In genomic region chr10:11402392-11402791, GRCh38 we compare ENCODE assay signal across 18 cellular contexts.
DNase-seq lines count a peak whose midpoint lies in the region; ATAC-seq and TF ChIP-seq lines count a peak whose summit lies in the region.
"Had no signal": no experiment of that assay in that cellular context is flagged by ENCODE, and none has a peak within 500 bp of the region (broad histone marks: within the 10 kb centered on the region; RNA-seq: fewer than 3 reads in every experiment).

No MANE protein-coding gene starts in this region.

- H3K79me2 ChIP-seq in neural progenitor cell (ENCODE audit: low read depth) (no peaks in the 10 kb centered on the region), Karpas-422 (ENCODE audit: low read length) (no peaks in the 10 kb centered on the region)
- H3K79me2 ChIP-seq: parathyroid adenoma had no signal

- H3K9me3 ChIP-seq in neural progenitor cell (ENCODE audit: low read depth) (no peaks in the 10 kb centered on the region), Karpas-422 (ENCODE audit: low read length) (no peaks in the 10 kb centered on the region)

- H3K9me2 ChIP-seq in Karpas-422 (replicated peaks; ENCODE audit: insufficient read depth, low read length): no peaks in the 10 kb centered on the region

- H2AFZ ChIP-seq in neural progenitor cell (replicated peaks): no peak overlapping the region
- no peak overlapping the region for H2AFZ ChIP-seq in Karpas-422 (ENCODE audit: low read length)
- H2AFZ ChIP-seq: parathyroid adenoma had no signal

- H3K27ac ChIP-seq in neural progenitor cell (peak overlapping the region; percentile 63), Karpas-422 (ENCODE audit: low read length) (no peak overlapping the region)
- H3K27ac ChIP-seq: C4-2B, parathyroid adenoma had no signal

- POLR2A ChIA-PET in activated CD4-positive, alpha-beta T cell treated with anti-CD3 and anti-CD28 coated beads, Interleukin-2, amount 10 ng/mL, durations not matched to agents 7 days and 5 days (lab: Charles Lee): no interaction called here
- POLR2A ChIA-PET in activated naive CD8-positive, alpha-beta T cell treated with anti-CD3 and anti-CD28 coated beads, Interleukin-2, amount 10 ng/mL, durations not matched to agents 7 days and 5 days (lab: Charles Lee): no interaction called here

- H3K4me2 ChIP-seq in neural progenitor cell (no peak overlapping the region), Karpas-422 (ENCODE audit: low read depth, low read length, poor library complexity, severe bottlenecking) (no peak overlapping the region)

- H3K4me3 Mint-ChIP-seq in activated CD4-positive, alpha-beta T cell treated with anti-CD3 and anti-CD28 coated beads, Interleukin-2, amount 10 ng/mL, durations not matched to agents 7 days and 5 days: peak overlapping the region; percentile 14
- H3K4me3 Mint-ChIP-seq in IgD-negative memory B cell (peak overlapping the region in 1 of 4 donors; percentile 38), neural progenitor cell (peak overlapping the region; percentile 16)
- peak overlapping the region; percentile 68 for H3K4me3 Mint-ChIP-seq in activated naive CD8-positive, alpha-beta T cell treated with anti-CD3 and anti-CD28 coated beads, Interleukin-2, amount 10 ng/mL, durations not matched to agents 7 days and 5 days

- H4K20me1 ChIP-seq in neural progenitor cell (ENCODE audit: low read depth) (no peaks in the 10 kb centered on the region), Karpas-422 (ENCODE audit: insufficient read depth, low read depth, low read length) (no peaks in the 10 kb centered on the region)

- H3K27me3 ChIP-seq in neural progenitor cell (no peaks in the 10 kb centered on the region), Karpas-422 (ENCODE audit: low read length) (no peaks in the 10 kb centered on the region)

- H3K27ac Mint-ChIP-seq in activated CD4-positive, alpha-beta T cell treated with anti-CD3 and anti-CD28 coated beads, Interleukin-2, amount 10 ng/mL, durations not matched to agents 7 days and 5 days: peak overlapping the region; percentile 98
- H3K27ac Mint-ChIP-seq in IgD-negative memory B cell (peak overlapping the region in 2 of 3 donors; percentile 60 to 63), neural progenitor cell (no peak overlapping the region)
- peak overlapping the region; percentile 98 for H3K27ac Mint-ChIP-seq in activated naive CD8-positive, alpha-beta T cell treated with anti-CD3 and anti-CD28 coated beads, Interleukin-2, amount 10 ng/mL, durations not matched to agents 7 days and 5 days

- H3K4me1 Mint-ChIP-seq in activated CD4-positive, alpha-beta T cell treated with anti-CD3 and anti-CD28 coated beads, Interleukin-2, amount 10 ng/mL, durations not matched to agents 7 days and 5 days: peaks cover 69% of the 10 kb centered on the region
- peaks cover 16 to 46% (median 37%) of the 10 kb centered on the region in 3 donors for H3K4me1 Mint-ChIP-seq in IgD-negative memory B cell
- peaks cover 36% of the 10 kb centered on the region for H3K4me1 Mint-ChIP-seq in activated naive CD8-positive, alpha-beta T cell treated with anti-CD3 and anti-CD28 coated beads, Interleukin-2, amount 10 ng/mL, durations not matched to agents 7 days and 5 days
- H3K4me1 Mint-ChIP-seq in neural progenitor cell: peaks cover 12% of the 10 kb centered on the region

- peaks cover 13% of the 10 kb centered on the region for H3K4me1 ChIP-seq in neural progenitor cell
- H3K4me1 ChIP-seq in Karpas-422 (ENCODE audit: low read length): no peaks in the 10 kb centered on the region
- H3K4me1 ChIP-seq: parathyroid adenoma had no signal

- CTCF ChIA-PET in activated CD4-positive, alpha-beta T cell treated with anti-CD3 and anti-CD28 coated beads, Interleukin-2, amount 10 ng/mL, durations not matched to agents 7 days and 5 days (lab: Charles Lee): no interaction called here

- H3K9me3 Mint-ChIP-seq in activated CD4-positive, alpha-beta T cell treated with anti-CD3 and anti-CD28 coated beads, Interleukin-2, amount 10 ng/mL, durations not matched to agents 7 days and 5 days: peaks cover 18% of the 10 kb centered on the region
- H3K9me3 Mint-ChIP-seq in IgD-negative memory B cell (peaks cover 2 to 5% (median 2%) of the 10 kb centered on the region in 3 donors), neural progenitor cell (peaks cover 6% of the 10 kb centered on the region)
- H3K9me3 Mint-ChIP-seq in activated naive CD8-positive, alpha-beta T cell treated with anti-CD3 and anti-CD28 coated beads, Interleukin-2, amount 10 ng/mL, durations not matched to agents 7 days and 5 days: peaks cover 9% of the 10 kb centered on the region
- H3K9me3 Mint-ChIP-seq: memory B cell had no signal

- no peak for TF ChIP-seq CTCF in neural progenitor cell (IDR thresholded peaks at IDR 0.05)
- TF ChIP-seq CTCF in foreskin fibroblast (IDR thresholded peaks at IDR 0.05; ENCODE audit: low read depth, low read length): no peak
- no peak for TF ChIP-seq CTCF in GM20000 (IDR thresholded peaks at IDR 0.05; ENCODE audit: extremely low read depth, missing control alignments)

- DNase-seq in activated CD4-positive, alpha-beta T cell treated with anti-CD3 and anti-CD28 coated beads, Interleukin-2, amount 10 ng/mL, durations not matched to agents 7 days and 5 days: no peak
- no peak for DNase-seq in activated CD4-positive, alpha-beta T cell treated with anti-CD3 and anti-CD28 coated beads, Interleukin-2, amount 50 U/mL, for 1 hour
- no peak for DNase-seq in activated naive CD8-positive, alpha-beta T cell treated with anti-CD3 and anti-CD28 coated beads, Interleukin-2, amount 10 ng/mL, durations not matched to agents 7 days and 5 days
- no peak for DNase-seq in neural progenitor cell (ENCODE audit: low spot score)
- DNase-seq in foreskin fibroblast: no peak
- DNase-seq in GM20000 (ENCODE audit: low spot score): no peak
- no peak for DNase-seq in Karpas-422
- DNase-seq: left cardiac atrium, NCI-H1105, NCI-H2081, NCI-H446 treated with DMSO at 0.1 percent for 48 hours had no signal

- H3K36me3 ChIP-seq in neural progenitor cell: no peaks in the 10 kb centered on the region
- no peaks in the 10 kb centered on the region for H3K36me3 ChIP-seq in Karpas-422 (ENCODE audit: insufficient read depth, low read length)

- H3K9ac ChIP-seq in neural progenitor cell (no peak overlapping the region), Karpas-422 (ENCODE audit: low read length) (no peak overlapping the region)
- H3K9ac ChIP-seq: parathyroid adenoma had no signal

- ATAC-seq in activated naive CD8-positive, alpha-beta T cell treated with anti-CD3 and anti-CD28 coated beads, Interleukin-2, amount 10 ng/mL, durations not matched to agents 7 days and 5 days (ENCODE audit: low read depth): no peak
- ATAC-seq: Right ventricle myocardium inferior, sciatic nerve had no signal

- H3K36me3 Mint-ChIP-seq in activated CD4-positive, alpha-beta T cell treated with anti-CD3 and anti-CD28 coated beads, Interleukin-2, amount 10 ng/mL, durations not matched to agents 7 days and 5 days (ENCODE audit: low read depth): peaks cover 39% of the 10 kb centered on the region
- H3K36me3 Mint-ChIP-seq in IgD-negative memory B cell: peaks cover 4% of the 10 kb centered on the region
- H3K36me3 Mint-ChIP-seq in activated naive CD8-positive, alpha-beta T cell treated with anti-CD3 and anti-CD28 coated beads, Interleukin-2, amount 10 ng/mL, durations not matched to agents 7 days and 5 days: peaks cover 19% of the 10 kb centered on the region
- no peaks in the 10 kb centered on the region for H3K36me3 Mint-ChIP-seq in neural progenitor cell
- H3K36me3 Mint-ChIP-seq: naive B cell had no signal

- H3K4me3 ChIP-seq in neural progenitor cell: no peak overlapping the region
- no peak overlapping the region for H3K4me3 ChIP-seq in foreskin fibroblast (ENCODE audit: low read depth in 1 of 2, low read length in 2 of 2)
- H3K4me3 ChIP-seq in Karpas-422 (ENCODE audit: low read length): no peak overlapping the region

- H3F3A ChIP-seq in neural progenitor cell (ENCODE audit: low read depth): peaks cover 19% of the 10 kb centered on the region

- H3K27me3 Mint-ChIP-seq in activated CD4-positive, alpha-beta T cell treated with anti-CD3 and anti-CD28 coated beads, Interleukin-2, amount 10 ng/mL, durations not matched to agents 7 days and 5 days: no peaks in the 10 kb centered on the region
- H3K27me3 Mint-ChIP-seq in IgD-negative memory B cell (no peaks in the 10 kb centered on the region), neural progenitor cell (ENCODE audit: insufficient read depth, low read depth) (peaks cover 18% of the 10 kb centered on the region)
- H3K27me3 Mint-ChIP-seq in activated naive CD8-positive, alpha-beta T cell treated with anti-CD3 and anti-CD28 coated beads, Interleukin-2, amount 10 ng/mL, durations not matched to agents 7 days and 5 days: peaks cover 2% of the 10 kb centered on the region
- H3K27me3 Mint-ChIP-seq: memory B cell, naive B cell had no signal
